Comparison of ENCODE assay signal across 1 cellular context in the genomic region with DNA sequence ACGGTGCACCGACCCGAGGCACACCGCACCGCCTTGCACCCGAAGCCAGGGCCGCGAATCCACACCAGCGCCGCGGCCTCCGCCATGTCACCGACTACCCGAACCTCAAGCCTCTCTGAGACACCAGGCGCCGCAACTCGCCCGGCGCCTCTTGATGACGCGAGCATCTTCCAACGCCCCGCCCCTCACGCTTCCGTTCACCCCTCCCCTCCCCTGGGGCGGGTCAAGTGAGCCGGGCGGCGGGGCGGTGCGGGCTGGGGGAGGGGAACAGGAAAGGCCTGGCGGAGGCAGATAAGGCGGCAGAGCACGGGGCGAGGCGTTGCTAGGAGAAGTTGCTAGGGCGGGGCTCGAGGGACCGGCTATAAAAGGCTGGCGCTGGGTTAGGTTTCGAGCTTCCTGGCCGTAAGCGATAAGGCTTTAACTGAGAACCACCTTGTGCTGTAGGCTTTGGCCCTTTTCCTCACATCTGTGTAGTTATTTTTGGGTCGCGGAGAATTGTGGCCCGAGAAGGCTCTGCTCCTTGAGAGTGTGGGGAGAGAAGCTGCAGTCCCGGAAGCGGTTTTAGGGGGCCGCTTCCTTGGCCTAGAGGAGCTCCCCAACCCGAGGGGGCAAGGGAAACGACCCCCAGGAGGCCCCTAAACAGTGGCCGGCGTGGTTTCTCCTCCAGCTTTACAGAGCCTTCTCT.
A peak's percentile ranks its signal among the peaks of the same experiment; 100 is the strongest.
TF ChIP-seq lines count a peak whose summit lies in the region.

A gene (minus strand): TSS at position 117 of the 685 bp plus-strand sequence. CDS start 31 bp downstream, at position 86.

TF ChIP-seq in K562, 482 proteins besides CTCF, POLR2A, EP300 and RAD21 (continued from another document and continues in another):
- TF ChIP-seq, protein P1, sequence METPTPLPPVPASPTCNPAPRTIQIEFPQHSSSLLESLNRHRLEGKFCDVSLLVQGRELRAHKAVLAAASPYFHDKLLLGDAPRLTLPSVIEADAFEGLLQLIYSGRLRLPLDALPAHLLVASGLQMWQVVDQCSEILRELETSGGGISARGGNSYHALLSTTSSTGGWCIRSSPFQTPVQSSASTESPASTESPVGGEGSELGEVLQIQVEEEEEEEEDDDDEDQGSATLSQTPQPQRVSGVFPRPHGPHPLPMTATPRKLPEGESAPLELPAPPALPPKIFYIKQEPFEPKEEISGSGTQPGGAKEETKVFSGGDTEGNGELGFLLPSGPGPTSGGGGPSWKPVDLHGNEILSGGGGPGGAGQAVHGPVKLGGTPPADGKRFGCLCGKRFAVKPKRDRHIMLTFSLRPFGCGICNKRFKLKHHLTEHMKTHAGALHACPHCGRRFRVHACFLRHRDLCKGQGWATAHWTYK (CRISPR knock-in tag; IDR thresholded peaks at IDR 0.05), result peak; percentile 89; the same call in 1 of the 2 replicates
- TF ChIP-seq NELFE (IDR thresholded peaks at IDR 0.05; ENCODE audit: insufficient read depth, insufficient read length) (no peak), STAT5A (IDR thresholded peaks at IDR 0.05; ENCODE audit: borderline replicate concordance, low read length) (peak; percentile 96), HMG20B (CRISPR knock-in tag; IDR thresholded peaks at IDR 0.05) (no peak), MAFF (IDR thresholded peaks at IDR 0.05; ENCODE audit: low read length) (no peak), POLR2B (IDR thresholded peaks at IDR 0.05; ENCODE audit: low read depth, partially characterized antibody) (peak; percentile 98), ZNF766 (CRISPR knock-in tag; conservative IDR thresholded peaks at IDR 0.05) (peak; percentile 96), HCFC1 (IDR thresholded peaks at IDR 0.05; ENCODE audit: low read depth, low read length) (peak; percentile 82), LARP7 (IDR thresholded peaks at IDR 0.05) (peak; percentile 73; the same call in 1 of the 2 replicates), TAF1 (IDR thresholded peaks at IDR 0.05; ENCODE audit: control insufficient read depth, extremely low read depth, insufficient read depth, low read length, severe bottlenecking) (peak; percentile 98), TAL1 (IDR thresholded peaks at IDR 0.05) (peak; percentile 99), RCOR1 (IDR thresholded peaks at IDR 0.05; ENCODE audit: borderline replicate concordance in 1 of 2, low read depth in 2 of 2, low read length in 2 of 2) (peak; percentile 47 to 90; a peak in 3 of 4 replicates), ZNF583 (CRISPR knock-in tag; IDR thresholded peaks at IDR 0.05) (peak; percentile 83), ZNF668 (CRISPR knock-in tag; IDR thresholded peaks at IDR 0.05) (0 out of 2 replicates have a peak, but pooled peaks have one; percentile 14), CC2D1A (IDR thresholded peaks at IDR 0.05) (peak; percentile 98), ZNF408 (CRISPR knock-in tag; IDR thresholded peaks at IDR 0.05; ENCODE audit: low read depth) (no peak), SAP30 (IDR thresholded peaks at IDR 0.05; ENCODE audit: borderline replicate concordance, insufficient read depth, low read depth, low read length, poor library complexity, severe bottlenecking) (no peak), MYBL2 (IDR thresholded peaks at IDR 0.05; ENCODE audit: low read depth) (no peak), MYBL2 (CRISPR knock-in tag; IDR thresholded peaks at IDR 0.05; ENCODE audit: borderline replicate concordance) (no peak), BRD9 (IDR thresholded peaks at IDR 0.05; ENCODE audit: low read depth, partially characterized antibody) (peak; percentile 74), MCM7 (IDR thresholded peaks at IDR 0.05) (no peak), HDAC3 (IDR thresholded peaks at IDR 0.05; ENCODE audit: borderline replicate concordance, partially characterized antibody) (peak; percentile 96), ETV6 (IDR thresholded peaks at IDR 0.05; ENCODE audit: borderline replicate concordance in 1 of 2, low read depth in 2 of 2, low read length in 1 of 2) (no peak; a peak in 1 of 4 replicates), ETV6 (CRISPR knock-in tag; IDR thresholded peaks at IDR 0.05; ENCODE audit: borderline replicate concordance) (no peak), BRF1 (IDR thresholded peaks at IDR 0.05; ENCODE audit: borderline replicate concordance, extremely low read depth, insufficient read length) (no peak), ZNF324 (CRISPR knock-in tag; IDR thresholded peaks at IDR 0.05) (peak; percentile 6; the same call in 1 of the 2 replicates)
- TF ChIP-seq, protein P2, sequence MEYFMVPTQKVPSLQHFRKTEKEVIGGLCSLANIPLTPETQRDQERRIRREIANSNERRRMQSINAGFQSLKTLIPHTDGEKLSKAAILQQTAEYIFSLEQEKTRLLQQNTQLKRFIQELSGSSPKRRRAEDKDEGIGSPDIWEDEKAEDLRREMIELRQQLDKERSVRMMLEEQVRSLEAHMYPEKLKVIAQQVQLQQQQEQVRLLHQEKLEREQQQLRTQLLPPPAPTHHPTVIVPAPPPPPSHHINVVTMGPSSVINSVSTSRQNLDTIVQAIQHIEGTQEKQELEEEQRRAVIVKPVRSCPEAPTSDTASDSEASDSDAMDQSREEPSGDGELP (CRISPR knock-in tag; IDR thresholded peaks at IDR 0.05; ENCODE audit: borderline replicate concordance), result peak; percentile 94
- TF ChIP-seq, protein P3, sequence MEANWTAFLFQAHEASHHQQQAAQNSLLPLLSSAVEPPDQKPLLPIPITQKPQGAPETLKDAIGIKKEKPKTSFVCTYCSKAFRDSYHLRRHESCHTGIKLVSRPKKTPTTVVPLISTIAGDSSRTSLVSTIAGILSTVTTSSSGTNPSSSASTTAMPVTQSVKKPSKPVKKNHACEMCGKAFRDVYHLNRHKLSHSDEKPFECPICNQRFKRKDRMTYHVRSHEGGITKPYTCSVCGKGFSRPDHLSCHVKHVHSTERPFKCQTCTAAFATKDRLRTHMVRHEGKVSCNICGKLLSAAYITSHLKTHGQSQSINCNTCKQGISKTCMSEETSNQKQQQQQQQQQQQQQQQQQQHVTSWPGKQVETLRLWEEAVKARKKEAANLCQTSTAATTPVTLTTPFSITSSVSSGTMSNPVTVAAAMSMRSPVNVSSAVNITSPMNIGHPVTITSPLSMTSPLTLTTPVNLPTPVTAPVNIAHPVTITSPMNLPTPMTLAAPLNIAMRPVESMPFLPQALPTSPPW (CRISPR knock-in tag; IDR thresholded peaks at IDR 0.05), result peak; percentile 97
- TF ChIP-seq, protein P4, sequence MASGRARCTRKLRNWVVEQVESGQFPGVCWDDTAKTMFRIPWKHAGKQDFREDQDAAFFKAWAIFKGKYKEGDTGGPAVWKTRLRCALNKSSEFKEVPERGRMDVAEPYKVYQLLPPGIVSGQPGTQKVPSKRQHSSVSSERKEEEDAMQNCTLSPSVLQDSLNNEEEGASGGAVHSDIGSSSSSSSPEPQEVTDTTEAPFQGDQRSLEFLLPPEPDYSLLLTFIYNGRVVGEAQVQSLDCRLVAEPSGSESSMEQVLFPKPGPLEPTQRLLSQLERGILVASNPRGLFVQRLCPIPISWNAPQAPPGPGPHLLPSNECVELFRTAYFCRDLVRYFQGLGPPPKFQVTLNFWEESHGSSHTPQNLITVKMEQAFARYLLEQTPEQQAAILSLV (tag; IDR thresholded peaks at IDR 0.05), result no peak
- TF ChIP-seq, protein P5, sequence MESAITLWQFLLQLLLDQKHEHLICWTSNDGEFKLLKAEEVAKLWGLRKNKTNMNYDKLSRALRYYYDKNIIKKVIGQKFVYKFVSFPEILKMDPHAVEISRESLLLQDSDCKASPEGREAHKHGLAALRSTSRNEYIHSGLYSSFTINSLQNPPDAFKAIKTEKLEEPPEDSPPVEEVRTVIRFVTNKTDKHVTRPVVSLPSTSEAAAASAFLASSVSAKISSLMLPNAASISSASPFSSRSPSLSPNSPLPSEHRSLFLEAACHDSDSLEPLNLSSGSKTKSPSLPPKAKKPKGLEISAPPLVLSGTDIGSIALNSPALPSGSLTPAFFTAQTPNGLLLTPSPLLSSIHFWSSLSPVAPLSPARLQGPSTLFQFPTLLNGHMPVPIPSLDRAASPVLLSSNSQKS (CRISPR knock-in tag; IDR thresholded peaks at IDR 0.05), result no peak; the same call in 1 of the 2 replicates
- TF ChIP-seq, protein P6, sequence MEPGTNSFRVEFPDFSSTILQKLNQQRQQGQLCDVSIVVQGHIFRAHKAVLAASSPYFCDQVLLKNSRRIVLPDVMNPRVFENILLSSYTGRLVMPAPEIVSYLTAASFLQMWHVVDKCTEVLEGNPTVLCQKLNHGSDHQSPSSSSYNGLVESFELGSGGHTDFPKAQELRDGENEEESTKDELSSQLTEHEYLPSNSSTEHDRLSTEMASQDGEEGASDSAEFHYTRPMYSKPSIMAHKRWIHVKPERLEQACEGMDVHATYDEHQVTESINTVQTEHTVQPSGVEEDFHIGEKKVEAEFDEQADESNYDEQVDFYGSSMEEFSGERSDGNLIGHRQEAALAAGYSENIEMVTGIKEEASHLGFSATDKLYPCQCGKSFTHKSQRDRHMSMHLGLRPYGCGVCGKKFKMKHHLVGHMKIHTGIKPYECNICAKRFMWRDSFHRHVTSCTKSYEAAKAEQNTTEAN (CRISPR knock-in tag; IDR thresholded peaks at IDR 0.05), result no peak
- TF ChIP-seq, protein P7, sequence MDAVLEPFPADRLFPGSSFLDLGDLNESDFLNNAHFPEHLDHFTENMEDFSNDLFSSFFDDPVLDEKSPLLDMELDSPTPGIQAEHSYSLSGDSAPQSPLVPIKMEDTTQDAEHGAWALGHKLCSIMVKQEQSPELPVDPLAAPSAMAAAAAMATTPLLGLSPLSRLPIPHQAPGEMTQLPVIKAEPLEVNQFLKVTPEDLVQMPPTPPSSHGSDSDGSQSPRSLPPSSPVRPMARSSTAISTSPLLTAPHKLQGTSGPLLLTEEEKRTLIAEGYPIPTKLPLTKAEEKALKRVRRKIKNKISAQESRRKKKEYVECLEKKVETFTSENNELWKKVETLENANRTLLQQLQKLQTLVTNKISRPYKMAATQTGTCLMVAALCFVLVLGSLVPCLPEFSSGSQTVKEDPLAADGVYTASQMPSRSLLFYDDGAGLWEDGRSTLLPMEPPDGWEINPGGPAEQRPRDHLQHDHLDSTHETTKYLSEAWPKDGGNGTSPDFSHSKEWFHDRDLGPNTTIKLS (IDR thresholded peaks at IDR 0.05; ENCODE audit: borderline replicate concordance, low read depth), result peak; percentile 49; the same call in 1 of the 2 replicates
- TF ChIP-seq, protein P8, sequence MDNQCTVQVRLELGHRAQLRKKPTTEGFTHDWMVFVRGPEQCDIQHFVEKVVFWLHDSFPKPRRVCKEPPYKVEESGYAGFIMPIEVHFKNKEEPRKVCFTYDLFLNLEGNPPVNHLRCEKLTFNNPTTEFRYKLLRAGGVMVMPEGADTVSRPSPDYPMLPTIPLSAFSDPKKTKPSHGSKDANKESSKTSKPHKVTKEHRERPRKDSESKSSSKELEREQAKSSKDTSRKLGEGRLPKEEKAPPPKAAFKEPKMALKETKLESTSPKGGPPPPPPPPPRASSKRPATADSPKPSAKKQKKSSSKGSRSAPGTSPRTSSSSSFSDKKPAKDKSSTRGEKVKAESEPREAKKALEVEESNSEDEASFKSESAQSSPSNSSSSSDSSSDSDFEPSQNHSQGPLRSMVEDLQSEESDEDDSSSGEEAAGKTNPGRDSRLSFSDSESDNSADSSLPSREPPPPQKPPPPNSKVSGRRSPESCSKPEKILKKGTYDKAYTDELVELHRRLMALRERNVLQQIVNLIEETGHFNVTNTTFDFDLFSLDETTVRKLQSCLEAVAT (IDR thresholded peaks at IDR 0.05), result peak; percentile 85 to 87; a peak in 3 of 4 replicates
- TF ChIP-seq, protein P9, sequence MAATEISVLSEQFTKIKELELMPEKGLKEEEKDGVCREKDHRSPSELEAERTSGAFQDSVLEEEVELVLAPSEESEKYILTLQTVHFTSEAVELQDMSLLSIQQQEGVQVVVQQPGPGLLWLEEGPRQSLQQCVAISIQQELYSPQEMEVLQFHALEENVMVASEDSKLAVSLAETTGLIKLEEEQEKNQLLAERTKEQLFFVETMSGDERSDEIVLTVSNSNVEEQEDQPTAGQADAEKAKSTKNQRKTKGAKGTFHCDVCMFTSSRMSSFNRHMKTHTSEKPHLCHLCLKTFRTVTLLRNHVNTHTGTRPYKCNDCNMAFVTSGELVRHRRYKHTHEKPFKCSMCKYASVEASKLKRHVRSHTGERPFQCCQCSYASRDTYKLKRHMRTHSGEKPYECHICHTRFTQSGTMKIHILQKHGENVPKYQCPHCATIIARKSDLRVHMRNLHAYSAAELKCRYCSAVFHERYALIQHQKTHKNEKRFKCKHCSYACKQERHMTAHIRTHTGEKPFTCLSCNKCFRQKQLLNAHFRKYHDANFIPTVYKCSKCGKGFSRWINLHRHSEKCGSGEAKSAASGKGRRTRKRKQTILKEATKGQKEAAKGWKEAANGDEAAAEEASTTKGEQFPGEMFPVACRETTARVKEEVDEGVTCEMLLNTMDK (IDR thresholded peaks at IDR 0.05; ENCODE audit: borderline replicate concordance, insufficient read depth, low read depth, low read length, poor library complexity, severe bottlenecking), result peak; percentile 16
- TF ChIP-seq, protein P10, sequence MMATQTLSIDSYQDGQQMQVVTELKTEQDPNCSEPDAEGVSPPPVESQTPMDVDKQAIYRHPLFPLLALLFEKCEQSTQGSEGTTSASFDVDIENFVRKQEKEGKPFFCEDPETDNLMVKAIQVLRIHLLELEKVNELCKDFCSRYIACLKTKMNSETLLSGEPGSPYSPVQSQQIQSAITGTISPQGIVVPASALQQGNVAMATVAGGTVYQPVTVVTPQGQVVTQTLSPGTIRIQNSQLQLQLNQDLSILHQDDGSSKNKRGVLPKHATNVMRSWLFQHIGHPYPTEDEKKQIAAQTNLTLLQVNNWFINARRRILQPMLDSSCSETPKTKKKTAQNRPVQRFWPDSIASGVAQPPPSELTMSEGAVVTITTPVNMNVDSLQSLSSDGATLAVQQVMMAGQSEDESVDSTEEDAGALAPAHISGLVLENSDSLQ (IDR thresholded peaks at IDR 0.05), result peak; percentile 38
- TF ChIP-seq, protein P11, sequence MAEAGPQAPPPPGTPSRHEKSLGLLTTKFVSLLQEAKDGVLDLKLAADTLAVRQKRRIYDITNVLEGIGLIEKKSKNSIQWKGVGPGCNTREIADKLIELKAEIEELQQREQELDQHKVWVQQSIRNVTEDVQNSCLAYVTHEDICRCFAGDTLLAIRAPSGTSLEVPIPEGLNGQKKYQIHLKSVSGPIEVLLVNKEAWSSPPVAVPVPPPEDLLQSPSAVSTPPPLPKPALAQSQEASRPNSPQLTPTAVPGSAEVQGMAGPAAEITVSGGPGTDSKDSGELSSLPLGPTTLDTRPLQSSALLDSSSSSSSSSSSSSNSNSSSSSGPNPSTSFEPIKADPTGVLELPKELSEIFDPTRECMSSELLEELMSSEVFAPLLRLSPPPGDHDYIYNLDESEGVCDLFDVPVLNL (CRISPR knock-in tag; IDR thresholded peaks at IDR 0.05; ENCODE audit: low read depth), result peak; percentile 17; the same call in 1 of the 2 replicates
- TF ChIP-seq, protein P12, sequence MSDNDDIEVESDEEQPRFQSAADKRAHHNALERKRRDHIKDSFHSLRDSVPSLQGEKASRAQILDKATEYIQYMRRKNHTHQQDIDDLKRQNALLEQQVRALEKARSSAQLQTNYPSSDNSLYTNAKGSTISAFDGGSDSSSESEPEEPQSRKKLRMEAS (CRISPR knock-in tag; IDR thresholded peaks at IDR 0.05), result peak; percentile 97
